ENCODE assay signal across 22 cellular contexts in genomic region chr5:115510145-115510640, GRCh38. TPM values are rescaled to one million over a fixed set of nuclear protein-coding genes. Genes with fewer than 3 reads are reported as not detected.
DNase-seq lines count a peak whose midpoint lies in the region; ATAC-seq, FAIRE-seq and TF ChIP-seq lines count a peak whose summit lies in the region.
"Had no signal": no experiment of that assay in that cellular context is flagged by ENCODE, and none has a peak within 500 bp of the region (broad histone marks: within the 10 kb centered on the region; RNA-seq: fewer than 3 reads in every experiment).

No MANE protein-coding gene starts in this region.

- ATAC-seq in GM18909 (IDR thresholded peaks at IDR 0.05; ENCODE audit: poor library complexity, unreplicated experiment), result no peak
- ATAC-seq: CD8-positive, alpha-beta T cell; GM12878; GM23338 had no signal

- H3K4me1 ChIP-seq in kidney (ENCODE audit: control insufficient read depth in 1 of 2, insufficient read depth in 1 of 2, low read depth in 1 of 2, low read length in 2 of 2), result no peaks in the 10 kb centered on the region
- H3K4me1 ChIP-seq: BLaER1, Caco-2 had no signal

- no peak for FAIRE-seq in kidney (lab: Jason Lieb, UNC)
- FAIRE-seq: GM12878, H54 had no signal

- intact Hi-C loops in kidney (cut with DNase I), result no loop called here

- no peak for TF ChIP-seq CTCF in kidney (IDR thresholded peaks at IDR 0.05; ENCODE audit: borderline replicate concordance, extremely low read depth, insufficient read depth)

- DNase-seq in Ammon's horn (ENCODE audit: low spot score) (peak; percentile 67), medulla oblongata (ENCODE audit: extremely low spot score) (peak; percentile 62), NCI-H187 (lab: John Stamatoyannopoulos, UW) (no peak), kidney (no peak), NCI-H1930 (lab: John Stamatoyannopoulos, UW) (no peak)
- DNase-seq: 8988T; Caco-2; CD4-positive, CD25-positive, alpha-beta regulatory T cell; CD8-positive, alpha-beta T cell; DMS153; DMS79; EL; GDM1; HFFc6 had no signal

- H3K27ac ChIP-seq in cingulate gyrus (ENCODE audit: low read depth, low read length), result peak overlapping the region; percentile 51
- H3K27ac ChIP-seq in kidney (ENCODE audit: low read depth in 2 of 2, low read length in 2 of 2), result no peak overlapping the region
- H3K27ac ChIP-seq: BLaER1, C4-2B had no signal

- H3K9me3 ChIP-seq in kidney (ENCODE audit: control insufficient read depth in 1 of 2, low read length in 2 of 2), result no peaks in the 10 kb centered on the region
- H3K9me3 ChIP-seq: BLaER1, Caco-2, HAP-1 had no signal

- no peak overlapping the region for H3K4me3 ChIP-seq in kidney (ENCODE audit: low read length in 2 of 2)
- H3K4me3 ChIP-seq: BLaER1, GM12878, GM23338, HAP-1 had no signal

- H3K9ac ChIP-seq in kidney (ENCODE audit: low read length in 2 of 2), result no peak overlapping the region
- H3K9ac ChIP-seq: BLaER1 had no signal

- H3K36me3 ChIP-seq in kidney (ENCODE audit: control insufficient read depth in 1 of 2, insufficient read depth in 2 of 2, low read length in 2 of 2), result no peaks in the 10 kb centered on the region
- H3K36me3 ChIP-seq: BLaER1, HAP-1 had no signal

RNA-seq across cellular contexts. Expression of gene FEM1C, which starts 34.4 kb away (rescaled TPM):
- 18.6 TPM for total RNA-seq in kidney
- 4.3 TPM for polyA plus RNA-seq in kidney (ENCODE audit: insufficient read depth, low read depth, low replicate concordance)

Comparison
In these comparisons a context has a peak if more than half of its experiments do, and no peak if none do; other contexts are left out.
1. DNase-seq: peak in Ammon's horn (single experiment) and medulla oblongata (single experiment); none in NCI-H187 (0 of 2), kidney (single experiment) and NCI-H1930 (0 of 2).